In the genomic region with DNA sequence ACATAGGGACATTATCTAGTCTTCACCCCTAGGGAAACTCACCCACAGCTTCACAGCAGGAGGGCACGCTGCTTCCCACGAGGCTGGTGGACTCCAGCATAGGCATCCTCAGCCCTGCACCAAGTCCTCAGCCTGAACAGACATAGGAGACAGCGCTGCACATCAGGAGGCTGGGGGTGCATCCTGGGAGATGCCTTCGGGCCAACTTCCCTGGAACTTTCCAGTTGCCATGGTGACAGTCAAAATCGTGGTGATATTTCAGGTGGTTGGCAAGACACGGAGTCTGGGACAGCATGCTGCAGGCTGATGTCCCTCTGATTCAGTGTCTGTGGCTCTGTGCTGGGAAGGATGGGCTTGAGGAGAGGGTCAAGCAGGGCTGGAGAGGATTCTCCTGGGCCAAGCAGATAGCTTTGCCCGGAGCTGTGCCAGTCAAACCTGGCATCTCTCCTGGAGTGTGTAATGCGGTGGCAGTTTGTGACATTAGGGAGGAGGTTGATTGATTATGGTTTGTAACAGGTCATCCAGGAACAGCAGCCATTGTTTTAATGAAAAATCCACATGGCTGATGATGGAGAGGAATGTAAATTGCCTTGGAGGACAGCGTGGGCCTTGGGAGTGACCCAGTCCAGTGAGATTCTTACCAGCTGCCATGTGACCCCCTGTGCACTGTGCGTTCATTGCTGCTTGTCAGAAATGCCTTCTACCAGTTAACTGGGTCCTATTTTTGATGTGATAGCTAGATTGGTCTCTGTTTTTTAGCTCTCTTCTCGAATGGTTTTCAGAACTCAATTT, we compare ENCODE assay signal across 12 cellular contexts. TPM values are rescaled to one million over a fixed set of nuclear protein-coding genes. Genes with fewer than 3 reads are reported as not detected.
DNase-seq lines count a peak whose midpoint lies in the region; ATAC-seq and TF ChIP-seq lines count a peak whose summit lies in the region.
"Had no signal": no experiment of that assay in that cellular context is flagged by ENCODE, and none has a peak within 500 bp of the region (broad histone marks: within the 10 kb centered on the region; RNA-seq: fewer than 3 reads in every experiment).

No MANE protein-coding gene starts in this region.

- no peak for DNase-seq in activated CD4-positive, alpha-beta T cell treated with anti-CD3 and anti-CD28 coated beads, Interleukin-2, amount 10 ng/mL, durations not matched to agents 7 days and 5 days
- DNase-seq in activated CD4-positive, alpha-beta T cell treated with anti-CD3 and anti-CD28 coated beads, Interleukin-2, amount 50 U/mL, for 4 hours, result no peak
- DNase-seq in activated T-helper 2 cell treated with anti-CD3 and anti-CD28 coated beads, Interferon-gamma antibody, Interleukin-2, Interleukin-4, amounts not matched to agents 10 μg/mL and 5 μg/mL and 100 μg/mL, durations not matched to agents 14 hours and 24 hours and 36 hours (ENCODE audit: low spot score), result no peak
- DNase-seq in kidney glomerular epithelial cell (lab: John Stamatoyannopoulos, UW) (peak; percentile 24), retina (peak; percentile 59), NCI-H1048 (lab: John Stamatoyannopoulos, UW) (no peak), RPMI8226 (no peak), mucosa of descending colon (no peak)
- DNase-seq: DMS79, glutamatergic neuron, GM23248, left ventricle myocardium inferior had no signal

- peaks cover 3% of the 10 kb centered on the region for H3K9me3 ChIP-seq in mucosa of descending colon
- H3K9me3 ChIP-seq: left ventricle myocardium inferior had no signal

- no peak for TF ChIP-seq CTCF in mucosa of descending colon (IDR thresholded peaks at IDR 0.05)

- peaks cover 98% of the 10 kb centered on the region for H3K4me1 Mint-ChIP-seq in activated CD4-positive, alpha-beta T cell treated with anti-CD3 and anti-CD28 coated beads, Interleukin-2, amount 10 ng/mL, durations not matched to agents 7 days and 5 days
- peaks cover 91% of the 10 kb centered on the region for H3K4me1 Mint-ChIP-seq in activated T-helper 2 cell treated with anti-CD3 and anti-CD28 coated beads, Interferon-gamma antibody, Interleukin-2, Interleukin-4, amounts not matched to agents 10 μg/mL and 5 μg/mL and 100 μg/mL, durations not matched to agents 14 hours and 24 hours and 36 hours (ENCODE audit: low read depth)

- H3K4me3 Mint-ChIP-seq in activated CD4-positive, alpha-beta T cell treated with anti-CD3 and anti-CD28 coated beads, Interleukin-2, amount 10 ng/mL, durations not matched to agents 7 days and 5 days, result no peak overlapping the region
- H3K4me3 Mint-ChIP-seq in activated T-helper 2 cell treated with anti-CD3 and anti-CD28 coated beads, Interferon-gamma antibody, Interleukin-2, Interleukin-4, amounts not matched to agents 10 μg/mL and 5 μg/mL and 100 μg/mL, durations not matched to agents 14 hours and 24 hours and 36 hours (ENCODE audit: low read depth), result no peak overlapping the region

- no peak for ATAC-seq in mucosa of descending colon

- POLR2A ChIA-PET in activated CD4-positive, alpha-beta T cell treated with anti-CD3 and anti-CD28 coated beads, Interleukin-2, amount 10 ng/mL, durations not matched to agents 7 days and 5 days (lab: Charles Lee), result no interaction called here

- no peak overlapping the region for H3K4me3 ChIP-seq in mucosa of descending colon
- H3K4me3 ChIP-seq: GM23248, left ventricle myocardium inferior had no signal

- H3K27me3 Mint-ChIP-seq in activated CD4-positive, alpha-beta T cell treated with anti-CD3 and anti-CD28 coated beads, Interleukin-2, amount 10 ng/mL, durations not matched to agents 7 days and 5 days, result no peaks in the 10 kb centered on the region
- H3K27me3 Mint-ChIP-seq in activated T-helper 2 cell treated with anti-CD3 and anti-CD28 coated beads, Interferon-gamma antibody, Interleukin-2, Interleukin-4, amounts not matched to agents 10 μg/mL and 5 μg/mL and 100 μg/mL, durations not matched to agents 14 hours and 24 hours and 36 hours (ENCODE audit: low read depth), result no peaks in the 10 kb centered on the region

- CTCF ChIA-PET in activated CD4-positive, alpha-beta T cell treated with anti-CD3 and anti-CD28 coated beads, Interleukin-2, amount 10 ng/mL, durations not matched to agents 7 days and 5 days (lab: Charles Lee), result interaction anchor here (1.2 to 5.1 kb wide), 5 partner anchors 11 to 105 kb away, joined by 4 to 25 read pairs (median 10); no protein-coding TSS in a partner anchor

- H3K9me3 Mint-ChIP-seq in activated CD4-positive, alpha-beta T cell treated with anti-CD3 and anti-CD28 coated beads, Interleukin-2, amount 10 ng/mL, durations not matched to agents 7 days and 5 days, result no peaks in the 10 kb centered on the region
- H3K9me3 Mint-ChIP-seq in activated T-helper 2 cell treated with anti-CD3 and anti-CD28 coated beads, Interferon-gamma antibody, Interleukin-2, Interleukin-4, amounts not matched to agents 10 μg/mL and 5 μg/mL and 100 μg/mL, durations not matched to agents 14 hours and 24 hours and 36 hours, result no peaks in the 10 kb centered on the region

- H3K36me3 ChIP-seq in mucosa of descending colon (ENCODE audit: low read depth), result no peaks in the 10 kb centered on the region
- H3K36me3 ChIP-seq: left ventricle myocardium inferior had no signal

- intact Hi-C loops in activated T-helper 2 cell treated with anti-CD3 and anti-CD28 coated beads, Interferon-gamma antibody, Interleukin-2, Interleukin-4, amounts not matched to agents 10 μg/mL and 5 μg/mL and 100 μg/mL, durations not matched to agents 14 hours and 24 hours and 36 hours (cut with micrococcal nuclease), result no loop called here
- intact Hi-C loops in mucosa of descending colon (cut with DNase I, micrococcal nuclease), result no loop called here

- no peaks in the 10 kb centered on the region for H3K4me1 ChIP-seq in mucosa of descending colon (ENCODE audit: low read depth)
- H3K4me1 ChIP-seq: left ventricle myocardium inferior had no signal

- peak overlapping the region; percentile 47 for H3K27ac Mint-ChIP-seq in activated CD4-positive, alpha-beta T cell treated with anti-CD3 and anti-CD28 coated beads, Interleukin-2, amount 10 ng/mL, durations not matched to agents 7 days and 5 days
- H3K27ac Mint-ChIP-seq in activated T-helper 2 cell treated with anti-CD3 and anti-CD28 coated beads, Interferon-gamma antibody, Interleukin-2, Interleukin-4, amounts not matched to agents 10 μg/mL and 5 μg/mL and 100 μg/mL, durations not matched to agents 14 hours and 24 hours and 36 hours, result peak overlapping the region; percentile 48

- peaks cover 8% of the 10 kb centered on the region for H3K36me3 Mint-ChIP-seq in activated CD4-positive, alpha-beta T cell treated with anti-CD3 and anti-CD28 coated beads, Interleukin-2, amount 10 ng/mL, durations not matched to agents 7 days and 5 days (ENCODE audit: low read depth)
- no peaks in the 10 kb centered on the region for H3K36me3 Mint-ChIP-seq in activated T-helper 2 cell treated with anti-CD3 and anti-CD28 coated beads, Interferon-gamma antibody, Interleukin-2, Interleukin-4, amounts not matched to agents 10 μg/mL and 5 μg/mL and 100 μg/mL, durations not matched to agents 14 hours and 24 hours and 36 hours (ENCODE audit: low read depth)

RNA-seq across cellular contexts. Expression of a gene that starts 35.7 kb away (rescaled TPM):
- total RNA-seq in activated CD4-positive, alpha-beta T cell treated with anti-CD3 and anti-CD28 coated beads, Interleukin-2, amount 10 ng/mL, durations not matched to agents 7 days and 5 days, result 100 to 1,000 TPM; 334 to 336 TPM
- total RNA-seq in activated T-helper 2 cell treated with anti-CD3 and anti-CD28 coated beads, Interferon-gamma antibody, Interleukin-2, Interleukin-4, amounts not matched to agents 10 μg/mL and 5 μg/mL and 100 μg/mL, durations not matched to agents 14 hours and 24 hours and 36 hours, result 317 and 330 TPM in 2 replicates
- 10 to 100 TPM; 20.9 to 26.9 (median 23.1) TPM for total RNA-seq in mucosa of descending colon

Comparison
In these comparisons a context has a peak if more than half of its experiments do, and no peak if none do; other contexts are left out.
1. DNase-seq: peak in kidney glomerular epithelial cell (single experiment) and retina (single experiment); none in activated CD4-positive, alpha-beta T cell treated with anti-CD3 and anti-CD28 coated beads, Interleukin-2, amount 10 ng/mL, durations not matched to agents 7 days and 5 days (single experiment), activated CD4-positive, alpha-beta T cell treated with anti-CD3 and anti-CD28 coated beads, Interleukin-2, amount 50 U/mL, for 4 hours (0 of 2), activated T-helper 2 cell treated with anti-CD3 and anti-CD28 coated beads, Interferon-gamma antibody, Interleukin-2, Interleukin-4, amounts not matched to agents 10 μg/mL and 5 μg/mL and 100 μg/mL, durations not matched to agents 14 hours and 24 hours and 36 hours (single experiment), NCI-H1048 (single experiment), RPMI8226 (single experiment) and mucosa of descending colon (0 of 3).
2. RNA of a gene that starts 35.7 kb away (total RNA-seq): 334 to 336 TPM in activated CD4-positive, alpha-beta T cell treated with anti-CD3 and anti-CD28 coated beads, Interleukin-2, amount 10 ng/mL, durations not matched to agents 7 days and 5 days and 317 to 330 TPM in activated T-helper 2 cell treated with anti-CD3 and anti-CD28 coated beads, Interferon-gamma antibody, Interleukin-2, Interleukin-4, amounts not matched to agents 10 μg/mL and 5 μg/mL and 100 μg/mL, durations not matched to agents 14 hours and 24 hours and 36 hours; 20.9 to 26.9 TPM in mucosa of descending colon; every median in the first group is over 10 times any median in the second.